ENCODE assay signal across 17 cellular contexts in the genomic region with DNA sequence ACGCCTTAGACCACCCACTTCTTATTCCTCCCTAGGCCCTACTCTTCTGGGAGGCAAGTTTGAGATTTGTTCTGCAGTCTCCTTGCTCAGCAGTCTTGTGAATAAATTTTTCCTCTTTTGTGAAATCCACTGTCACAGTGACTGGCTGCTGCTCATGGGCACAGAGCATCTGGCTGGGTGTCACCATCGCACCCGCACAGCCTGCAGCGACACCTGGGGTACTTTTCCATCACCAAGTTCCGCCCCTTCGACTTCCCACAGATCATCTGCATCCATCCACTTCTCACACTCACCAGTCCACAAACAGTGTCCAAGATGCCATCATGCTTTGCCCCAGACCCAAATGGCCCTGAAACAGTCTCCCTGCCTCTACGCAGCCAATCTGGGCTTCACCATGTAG. TPM values are rescaled to one million over a fixed set of nuclear protein-coding genes. Genes with fewer than 3 reads are reported as not detected.
DNase-seq lines count a peak whose midpoint lies in the region; ATAC-seq, FAIRE-seq and TF ChIP-seq lines count a peak whose summit lies in the region.
"Had no signal": no experiment of that assay in that cellular context is flagged by ENCODE, and none has a peak within 500 bp of the region (broad histone marks: within the 10 kb centered on the region; RNA-seq: fewer than 3 reads in every experiment).

No MANE protein-coding gene starts in this region.

- in situ Hi-C loops in HepG2 (cut with HindIII; ENCODE audit: extremely low pct_ligation_motif_present, low pct_unique_long_range_greater_than_20kb): no loop called here

- H3K36me3 ChIP-seq in HepG2 (replicated peaks in 1 of 2; ENCODE audit: control insufficient read depth in 1 of 2, insufficient read depth in 2 of 2, low read length in 2 of 2): no peaks in the 10 kb centered on the region
- H3K36me3 ChIP-seq in right lobe of liver: no peaks in the 10 kb centered on the region

- no peak overlapping the region for H2AFZ ChIP-seq in HepG2 (ENCODE audit: low read length)

- BruUV-seq in HepG2 (replicated peaks; lab: Mats Ljungman, UMichigan): no TSS peak

- 56% methylated on average over 7 of the region's 7 CpGs for WGBS in HepG2 (ENCODE audit: low lambda C conversion rate)
- WGBS in right lobe of liver (ENCODE audit: insufficient coverage, low coverage, low lambda C conversion rate, missing lambda C conversion rate): 90% methylated on average over 5 of the region's 7 CpGs

- TF ChIP-seq EP300 in HepG2 (IDR thresholded peaks at IDR 0.05; ENCODE audit: low read depth in 2 of 2, low read length in 2 of 2): no peak
- TF ChIP-seq EP300 in HepG2 (CRISPR knock-in tag; IDR thresholded peaks at IDR 0.05; ENCODE audit: borderline replicate concordance): no peak

- H3K4me3 ChIP-seq in HepG2 (replicated peaks in 1 of 3; ENCODE audit: insufficient read depth in 1 of 3, low read depth in 2 of 3, low read length in 3 of 3) (no peak overlapping the region), right lobe of liver (no peak overlapping the region)

- H3K27ac ChIP-seq in HepG2 (ENCODE audit: extremely low read length, insufficient read depth, low read length): no peak overlapping the region
- H3K27ac ChIP-seq in right lobe of liver: no peak overlapping the region
- peak overlapping the region; percentile 22 for H3K27ac ChIP-seq in caudate nucleus (ENCODE audit: low read depth, low read length)
- H3K27ac ChIP-seq: HL-60 had no signal

- ATAC-seq in HepG2 (no peak), right lobe of liver (no peak), HG03432 (IDR thresholded peaks at IDR 0.05; ENCODE audit: unreplicated experiment) (no peak)

- CTCF ChIA-PET in HepG2 (lab: Yijun Ruan, JAX; ENCODE audit: low intra/inter-chr PET ratio, low total read pairs): no interaction called here

- no peak overlapping the region for H3K4me2 ChIP-seq in HepG2 (ENCODE audit: low read depth, low read length)

- H3K9me3 ChIP-seq in HepG2 (ENCODE audit: low read length): no peaks in the 10 kb centered on the region
- no peaks in the 10 kb centered on the region for H3K9me3 ChIP-seq in right lobe of liver

- intact Hi-C loops in HepG2 (cut with micrococcal nuclease; ENCODE audit: unreplicated experiment) (no loop called here), right lobe of liver (cut with DNase I) (no loop called here)

- TF ChIP-seq CTCF in HepG2 (CRISPR knock-in tag; IDR thresholded peaks at IDR 0.05) (peak; percentile 49), right lobe of liver (IDR thresholded peaks at IDR 0.05) (no peak)

- TF ChIP-seq POLR2A in HepG2 (IDR thresholded peaks at IDR 0.05; ENCODE audit: insufficient read depth in 1 of 2, low read depth in 2 of 2, low read length in 2 of 2) (no peak), right lobe of liver (IDR thresholded peaks at IDR 0.05) (no peak)

- no peak for FAIRE-seq in HepG2 (lab: Jason Lieb, UNC)
- FAIRE-seq: G401.6 had no signal

- POLR2A ChIA-PET in HepG2 (lab: Yijun Ruan, JAX): no interaction called here

- no peaks in the 10 kb centered on the region for H3K79me2 ChIP-seq in HepG2 (ENCODE audit: insufficient read depth, low read length)

- no peaks in the 10 kb centered on the region for H4K20me1 ChIP-seq in HepG2 (ENCODE audit: insufficient read depth, low read length)

- DNase-seq in HepG2 (ENCODE audit: low spot score) (no peak), right lobe of liver (no peak), NCI-H1694 treated with DMSO at 0.1 percent for 48 hours (lab: John Stamatoyannopoulos, UW) (peak; percentile 23), caudate nucleus (lab: John Stamatoyannopoulos, UW) (peak in 5 of 61 donors; percentile 5 to 55 (median 23)), pons (ENCODE audit: low spot score) (no peak), DMS53 (lab: John Stamatoyannopoulos, UW) (no peak)
- DNase-seq: ACHN; C1 segment of cervical spinal cord; Calu3; CD4-positive, alpha-beta T cell; DMS 273 treated with DMSO at 0.1 percent for 48 hours; DMS79; GOT3; HCEC 1CT had no signal

- TF ChIP-seq RAD21 in HepG2 (CRISPR knock-in tag; IDR thresholded peaks at IDR 0.05): no peak

- H3K27me3 ChIP-seq in HepG2 (ENCODE audit: control insufficient read depth in 1 of 2, insufficient read depth in 2 of 2, low read length in 2 of 2): peaks cover 4 to 23% of the 10 kb centered on the region in 2 experiments; a peak in 3 of 5 replicates
- H3K27me3 ChIP-seq in right lobe of liver: no peaks in the 10 kb centered on the region

- H3K4me1 ChIP-seq in HepG2 (ENCODE audit: insufficient read depth, low read length) (peaks cover 41% of the 10 kb centered on the region), right lobe of liver (no peaks in the 10 kb centered on the region)

- H3K9ac ChIP-seq in HepG2 (ENCODE audit: insufficient read depth, low read depth, low read length): no peak overlapping the region

TF ChIP-seq in HepG2, 621 proteins besides CTCF, POLR2A, EP300 and RAD21:
- peak; percentile 56 for TF ChIP-seq STAG1 (CRISPR knock-in tag; IDR thresholded peaks at IDR 0.05)
- no peak for TF ChIP-seq ZNF484 (CRISPR knock-in tag; IDR thresholded peaks at IDR 0.05; ENCODE audit: borderline replicate concordance, low read depth)

RNA-seq across cellular contexts. Expression of a gene that starts 36.4 kb away (rescaled TPM):
- total RNA-seq in HepG2 (2016; rRNA removed; fragmentation: Illumina TruSeq; extraction: Trizol): 2.5 and 3.1 TPM in 2 replicates
- 0.91 and 1.1 TPM in 2 replicates for total RNA-seq in HepG2 (2016; cell fraction: cytosol; rRNA removed; fragmentation: Illumina TruSeq; extraction: Trizol; ENCODE audit: low read depth)
- 2.3 and 2.5 TPM in 2 replicates for total RNA-seq in HepG2 (2016; cell fraction: insoluble cytoplasmic fraction; rRNA removed; fragmentation: Illumina TruSeq; extraction: Trizol)
- total RNA-seq in HepG2 (2016; cell fraction: membrane; rRNA removed; fragmentation: Illumina TruSeq; extraction: Trizol): 1.3 and 1.6 TPM in 2 replicates
- 3.2 and 3.5 TPM in 2 replicates for total RNA-seq in HepG2 (2016; cell fraction: nucleus; rRNA removed; fragmentation: Illumina TruSeq; extraction: Trizol)
- 2.0 and 2.5 TPM in 2 replicates for polyA plus RNA-seq in HepG2 (2011; rRNA removed)
- 1.4 and 1.6 TPM in 2 replicates for polyA plus RNA-seq in HepG2 (2011; cell fraction: cytosol; rRNA removed)
- polyA plus RNA-seq in HepG2 (2011; cell fraction: nucleus; rRNA removed): 5.5 and 8.2 TPM in 2 replicates
- 2.8 and 2.9 TPM in 2 replicates for polyA plus RNA-seq in HepG2 (2012)
- polyA plus RNA-seq in HepG2 (2016; cell fraction: cytosol; fragmentation: Illumina TruSeq; extraction: Trizol; ENCODE audit: low read depth): 0.11 and 0.15 TPM in 2 replicates
- polyA plus RNA-seq in HepG2 (2016; cell fraction: insoluble cytoplasmic fraction; fragmentation: Illumina TruSeq; extraction: Trizol; ENCODE audit: low read depth): 1.6 and 2.1 TPM in 2 replicates
- polyA plus RNA-seq in HepG2 (2016; cell fraction: membrane; fragmentation: Illumina TruSeq; extraction: Trizol; ENCODE audit: low read depth): 0.37 and 0.58 TPM in 2 replicates
- 2.7 and 3.5 TPM in 2 replicates for polyA plus RNA-seq in HepG2 (2016; cell fraction: nucleus; fragmentation: Illumina TruSeq; extraction: Trizol; ENCODE audit: insufficient read depth, low read depth)
- polyA minus RNA-seq in HepG2 (2011; rRNA and poly(A)+ RNA removed; ENCODE audit: low replicate concordance): 4.5 and 14.2 TPM in 2 replicates
- polyA minus RNA-seq in HepG2 (2011; cell fraction: cytosol; rRNA and poly(A)+ RNA removed): 2.9 and 3.2 TPM in 2 replicates
- 9.5 and 11.9 TPM in 2 replicates for polyA minus RNA-seq in HepG2 (2011; cell fraction: nucleus; rRNA and poly(A)+ RNA removed)
- total RNA-seq in right lobe of liver: 1 to 10 TPM in 5 of 6 experiments, under 1 TPM in 1; 0.95 to 3.1 (median 1.9) TPM
